Comparison of ENCODE assay signal across 1 cellular context in genomic region chr15:74422723-74423442, GRCh38.
A peak's percentile ranks its signal among the peaks of the same experiment; 100 is the strongest.
TF ChIP-seq lines count a peak whose summit lies in the region.

No MANE protein-coding gene starts in this region.

TF ChIP-seq in HepG2, 621 proteins besides CTCF, POLR2A, EP300 and RAD21 (continued from another document and continues in another):
- no peak for TF ChIP-seq ATF6 (CRISPR knock-in tag; conservative IDR thresholded peaks at IDR 0.05)
- no peak for TF ChIP-seq GTF2F1 (IDR thresholded peaks at IDR 0.05; ENCODE audit: low read length)
- TF ChIP-seq, protein P1, sequence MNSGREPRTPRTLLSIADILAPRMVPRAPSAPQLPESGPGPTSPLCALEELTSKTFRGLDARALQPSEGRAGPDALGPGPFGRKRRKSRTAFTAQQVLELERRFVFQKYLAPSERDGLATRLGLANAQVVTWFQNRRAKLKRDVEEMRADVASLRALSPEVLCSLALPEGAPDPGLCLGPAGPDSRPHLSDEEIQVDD (CRISPR knock-in tag; IDR thresholded peaks at IDR 0.05; ENCODE audit: borderline replicate concordance) = no peak
- TF ChIP-seq, protein P2, sequence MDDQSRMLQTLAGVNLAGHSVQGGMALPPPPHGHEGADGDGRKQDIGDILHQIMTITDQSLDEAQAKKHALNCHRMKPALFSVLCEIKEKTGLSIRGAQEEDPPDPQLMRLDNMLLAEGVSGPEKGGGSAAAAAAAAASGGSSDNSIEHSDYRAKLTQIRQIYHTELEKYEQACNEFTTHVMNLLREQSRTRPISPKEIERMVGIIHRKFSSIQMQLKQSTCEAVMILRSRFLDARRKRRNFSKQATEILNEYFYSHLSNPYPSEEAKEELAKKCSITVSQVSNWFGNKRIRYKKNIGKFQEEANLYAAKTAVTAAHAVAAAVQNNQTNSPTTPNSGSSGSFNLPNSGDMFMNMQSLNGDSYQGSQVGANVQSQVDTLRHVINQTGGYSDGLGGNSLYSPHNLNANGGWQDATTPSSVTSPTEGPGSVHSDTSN (CRISPR knock-in tag; IDR thresholded peaks at IDR 0.05; ENCODE audit: borderline replicate concordance) = no peak
- TF ChIP-seq ZFP36 (IDR thresholded peaks at IDR 0.05; ENCODE audit: borderline replicate concordance, low read depth, low read length, partially characterized antibody) = peak; percentile 64
- TF ChIP-seq CBX1 (IDR thresholded peaks at IDR 0.05; ENCODE audit: low read depth) = no peak
- no peak; the same call in 1 of the 2 replicates for TF ChIP-seq ZNF350 (CRISPR knock-in tag; IDR thresholded peaks at IDR 0.05; ENCODE audit: borderline replicate concordance, low read depth)
- no peak for TF ChIP-seq KMT2B (CRISPR knock-in tag; IDR thresholded peaks at IDR 0.05)
- TF ChIP-seq ATRX (CRISPR knock-in tag; IDR thresholded peaks at IDR 0.05; ENCODE audit: borderline replicate concordance) = no peak
- TF ChIP-seq LCORL (IDR thresholded peaks at IDR 0.05) = no peak
- TF ChIP-seq LCORL (CRISPR knock-in tag; IDR thresholded peaks at IDR 0.05) = peak; percentile 55; the same call in 1 of the 2 replicates
- TF ChIP-seq KLF15 (CRISPR knock-in tag; IDR thresholded peaks at IDR 0.05; ENCODE audit: borderline replicate concordance) = no peak
- no peak for TF ChIP-seq FIP1L1 (IDR thresholded peaks at IDR 0.05; ENCODE audit: borderline replicate concordance, insufficient read depth, low read depth, low read length)
- TF ChIP-seq HINFP (CRISPR knock-in tag; IDR thresholded peaks at IDR 0.05; ENCODE audit: low read depth) = no peak
- no peak for TF ChIP-seq ZNF513 (CRISPR knock-in tag; conservative IDR thresholded peaks at IDR 0.05)
- no peak for TF ChIP-seq KAT7 (CRISPR knock-in tag; IDR thresholded peaks at IDR 0.05; ENCODE audit: borderline replicate concordance)
- no peak for TF ChIP-seq RAD51 (IDR thresholded peaks at IDR 0.05; ENCODE audit: borderline replicate concordance)
- peak; percentile 57; the same call in 1 of the 2 replicates for TF ChIP-seq ZNF263 (CRISPR knock-in tag; IDR thresholded peaks at IDR 0.05)
- TF ChIP-seq KMT2A (CRISPR knock-in tag; IDR thresholded peaks at IDR 0.05) = peak; percentile 54
- no peak for TF ChIP-seq CEBPB (IDR thresholded peaks at IDR 0.05; ENCODE audit: borderline replicate concordance, low read depth, low read length)
- no peak for TF ChIP-seq DPF2 (CRISPR knock-in tag; IDR thresholded peaks at IDR 0.05; ENCODE audit: borderline replicate concordance, low read depth)
- TF ChIP-seq NR1H2 (CRISPR knock-in tag; IDR thresholded peaks at IDR 0.05; ENCODE audit: borderline replicate concordance, low read depth) = no peak; the same call in 1 of the 2 replicates
- peak; percentile 81; the same call in 1 of the 2 replicates for TF ChIP-seq ZSCAN25 (CRISPR knock-in tag; IDR thresholded peaks at IDR 0.05)
- TF ChIP-seq, protein P3, sequence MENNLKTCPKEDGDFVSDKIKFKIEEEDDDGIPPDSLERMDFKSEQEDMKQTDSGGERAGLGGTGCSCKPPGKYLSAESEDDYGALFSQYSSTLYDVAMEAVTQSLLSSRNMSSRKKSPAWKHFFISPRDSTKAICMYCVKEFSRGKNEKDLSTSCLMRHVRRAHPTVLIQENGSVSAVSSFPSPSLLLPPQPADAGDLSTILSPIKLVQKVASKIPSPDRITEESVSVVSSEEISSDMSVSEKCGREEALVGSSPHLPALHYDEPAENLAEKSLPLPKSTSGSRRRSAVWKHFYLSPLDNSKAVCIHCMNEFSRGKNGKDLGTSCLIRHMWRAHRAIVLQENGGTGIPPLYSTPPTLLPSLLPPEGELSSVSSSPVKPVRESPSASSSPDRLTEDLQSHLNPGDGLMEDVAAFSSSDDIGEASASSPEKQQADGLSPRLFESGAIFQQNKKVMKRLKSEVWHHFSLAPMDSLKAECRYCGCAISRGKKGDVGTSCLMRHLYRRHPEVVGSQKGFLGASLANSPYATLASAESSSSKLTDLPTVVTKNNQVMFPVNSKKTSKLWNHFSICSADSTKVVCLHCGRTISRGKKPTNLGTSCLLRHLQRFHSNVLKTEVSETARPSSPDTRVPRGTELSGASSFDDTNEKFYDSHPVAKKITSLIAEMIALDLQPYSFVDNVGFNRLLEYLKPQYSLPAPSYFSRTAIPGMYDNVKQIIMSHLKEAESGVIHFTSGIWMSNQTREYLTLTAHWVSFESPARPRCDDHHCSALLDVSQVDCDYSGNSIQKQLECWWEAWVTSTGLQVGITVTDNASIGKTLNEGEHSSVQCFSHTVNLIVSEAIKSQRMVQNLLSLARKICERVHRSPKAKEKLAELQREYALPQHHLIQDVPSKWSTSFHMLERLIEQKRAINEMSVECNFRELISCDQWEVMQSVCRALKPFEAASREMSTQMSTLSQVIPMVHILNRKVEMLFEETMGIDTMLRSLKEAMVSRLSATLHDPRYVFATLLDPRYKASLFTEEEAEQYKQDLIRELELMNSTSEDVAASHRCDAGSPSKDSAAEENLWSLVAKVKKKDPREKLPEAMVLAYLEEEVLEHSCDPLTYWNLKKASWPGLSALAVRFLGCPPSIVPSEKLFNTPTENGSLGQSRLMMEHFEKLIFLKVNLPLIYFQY (CRISPR knock-in tag; IDR thresholded peaks at IDR 0.05; ENCODE audit: borderline replicate concordance) = 0 out of 2 replicates have a peak, but pooled peaks have one; percentile 25
- TF ChIP-seq KDM5B (CRISPR knock-in tag; IDR thresholded peaks at IDR 0.05; ENCODE audit: borderline replicate concordance) = peak; percentile 61; the same call in 1 of the 2 replicates
- no peak for TF ChIP-seq CAMTA2 (CRISPR knock-in tag; IDR thresholded peaks at IDR 0.05; ENCODE audit: borderline replicate concordance)
- TF ChIP-seq JDP2 (CRISPR knock-in tag; IDR thresholded peaks at IDR 0.05; ENCODE audit: borderline replicate concordance) = no peak
- TF ChIP-seq ISL2 (CRISPR knock-in tag; IDR thresholded peaks at IDR 0.05) = no peak
- TF ChIP-seq ZZZ3 (CRISPR knock-in tag; IDR thresholded peaks at IDR 0.05; ENCODE audit: borderline replicate concordance) = no peak
- no peak for TF ChIP-seq SETDB1 (CRISPR knock-in tag; IDR thresholded peaks at IDR 0.05; ENCODE audit: borderline replicate concordance)
- peak; percentile 32; the same call in 1 of the 2 replicates for TF ChIP-seq KDM6A (CRISPR knock-in tag; IDR thresholded peaks at IDR 0.05; ENCODE audit: low read depth)
- TF ChIP-seq ZNF343 (CRISPR knock-in tag; IDR thresholded peaks at IDR 0.05) = no peak
- TF ChIP-seq, protein P4, sequence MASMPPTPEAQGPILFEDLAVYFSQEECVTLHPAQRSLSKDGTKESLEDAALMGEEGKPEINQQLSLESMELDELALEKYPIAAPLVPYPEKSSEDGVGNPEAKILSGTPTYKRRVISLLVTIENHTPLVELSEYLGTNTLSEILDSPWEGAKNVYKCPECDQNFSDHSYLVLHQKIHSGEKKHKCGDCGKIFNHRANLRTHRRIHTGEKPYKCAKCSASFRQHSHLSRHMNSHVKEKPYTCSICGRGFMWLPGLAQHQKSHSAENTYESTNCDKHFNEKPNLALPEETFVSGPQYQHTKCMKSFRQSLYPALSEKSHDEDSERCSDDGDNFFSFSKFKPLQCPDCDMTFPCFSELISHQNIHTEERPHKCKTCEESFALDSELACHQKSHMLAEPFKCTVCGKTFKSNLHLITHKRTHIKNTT (CRISPR knock-in tag; IDR thresholded peaks at IDR 0.05) = no peak
- TF ChIP-seq HOMEZ (CRISPR knock-in tag; IDR thresholded peaks at IDR 0.05; ENCODE audit: low read depth) = no peak
- TF ChIP-seq POGK (CRISPR knock-in tag; conservative IDR thresholded peaks at IDR 0.05) = no peak
- TF ChIP-seq, protein P5, sequence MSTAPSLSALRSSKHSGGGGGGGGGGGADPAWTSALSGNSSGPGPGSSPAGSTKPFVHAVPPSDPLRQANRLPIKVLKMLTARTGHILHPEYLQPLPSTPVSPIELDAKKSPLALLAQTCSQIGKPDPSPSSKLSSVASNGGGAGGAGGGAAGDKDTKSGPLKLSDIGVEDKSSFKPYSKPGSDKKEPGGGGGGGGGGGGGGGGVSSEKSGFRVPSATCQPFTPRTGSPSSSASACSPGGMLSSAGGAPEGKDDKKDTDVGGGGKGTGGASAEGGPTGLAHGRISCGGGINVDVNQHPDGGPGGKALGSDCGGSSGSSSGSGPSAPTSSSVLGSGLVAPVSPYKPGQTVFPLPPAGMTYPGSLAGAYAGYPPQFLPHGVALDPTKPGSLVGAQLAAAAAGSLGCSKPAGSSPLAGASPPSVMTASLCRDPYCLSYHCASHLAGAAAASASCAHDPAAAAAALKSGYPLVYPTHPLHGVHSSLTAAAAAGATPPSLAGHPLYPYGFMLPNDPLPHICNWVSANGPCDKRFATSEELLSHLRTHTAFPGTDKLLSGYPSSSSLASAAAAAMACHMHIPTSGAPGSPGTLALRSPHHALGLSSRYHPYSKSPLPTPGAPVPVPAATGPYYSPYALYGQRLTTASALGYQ (CRISPR knock-in tag; IDR thresholded peaks at IDR 0.05) = no peak
- TF ChIP-seq PHF5A (CRISPR knock-in tag; IDR thresholded peaks at IDR 0.05; ENCODE audit: low read depth, unreplicated experiment) = no peak
- TF ChIP-seq RBAK (CRISPR knock-in tag; IDR thresholded peaks at IDR 0.05) = no peak
- no peak for TF ChIP-seq CENPX (CRISPR knock-in tag; IDR thresholded peaks at IDR 0.05)
- TF ChIP-seq ZNF331 (CRISPR knock-in tag; IDR thresholded peaks at IDR 0.05) = no peak
- TF ChIP-seq THAP11 (CRISPR knock-in tag; IDR thresholded peaks at IDR 0.05) = no peak
- TF ChIP-seq AGO1 (IDR thresholded peaks at IDR 0.05; ENCODE audit: low read depth, low read length, poor library complexity, severe bottlenecking) = no peak
- TF ChIP-seq, protein P6, sequence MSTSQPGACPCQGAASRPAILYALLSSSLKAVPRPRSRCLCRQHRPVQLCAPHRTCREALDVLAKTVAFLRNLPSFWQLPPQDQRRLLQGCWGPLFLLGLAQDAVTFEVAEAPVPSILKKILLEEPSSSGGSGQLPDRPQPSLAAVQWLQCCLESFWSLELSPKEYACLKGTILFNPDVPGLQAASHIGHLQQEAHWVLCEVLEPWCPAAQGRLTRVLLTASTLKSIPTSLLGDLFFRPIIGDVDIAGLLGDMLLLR (CRISPR knock-in tag; IDR thresholded peaks at IDR 0.05) = peak; percentile 31; the same call in 1 of the 2 replicates
- no peak for TF ChIP-seq ZBTB7B (CRISPR knock-in tag; IDR thresholded peaks at IDR 0.05)
- TF ChIP-seq, protein P7, sequence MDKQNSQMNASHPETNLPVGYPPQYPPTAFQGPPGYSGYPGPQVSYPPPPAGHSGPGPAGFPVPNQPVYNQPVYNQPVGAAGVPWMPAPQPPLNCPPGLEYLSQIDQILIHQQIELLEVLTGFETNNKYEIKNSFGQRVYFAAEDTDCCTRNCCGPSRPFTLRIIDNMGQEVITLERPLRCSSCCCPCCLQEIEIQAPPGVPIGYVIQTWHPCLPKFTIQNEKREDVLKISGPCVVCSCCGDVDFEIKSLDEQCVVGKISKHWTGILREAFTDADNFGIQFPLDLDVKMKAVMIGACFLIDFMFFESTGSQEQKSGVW (CRISPR knock-in tag; IDR thresholded peaks at IDR 0.05; ENCODE audit: borderline replicate concordance) = no peak
